In the genomic region with DNA sequence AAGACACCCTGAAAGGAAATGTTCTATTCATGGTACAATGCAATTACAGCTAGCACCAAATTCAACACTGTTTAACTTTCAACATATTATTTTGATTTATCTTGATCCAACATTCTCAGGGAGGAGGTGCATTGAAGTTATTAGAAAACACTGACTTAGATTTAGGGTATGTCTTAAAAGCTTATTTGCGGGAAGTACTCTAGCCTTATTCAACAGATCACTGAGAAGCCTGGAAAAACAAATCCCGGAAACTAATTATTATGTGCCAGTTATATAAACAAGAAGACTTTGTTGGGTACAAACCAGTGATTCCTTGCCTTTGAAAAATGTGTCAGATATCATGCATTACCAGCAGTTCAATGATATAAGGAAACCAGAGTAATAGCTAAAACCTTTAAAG, we compare ENCODE assay signal across 31 cellular contexts.
"Had no signal": no experiment of that assay in that cellular context is flagged by ENCODE, and none has a peak within 500 bp of the region (broad histone marks: within the 10 kb centered on the region; RNA-seq: fewer than 3 reads in every experiment).

No MANE protein-coding gene starts in this region.

- DNase-seq: activated CD4-positive, alpha-beta memory T cell treated with anti-CD3 and anti-CD28 coated beads for 36 hours; activated CD4-positive, alpha-beta T cell treated with anti-CD3 and anti-CD28 coated beads for 4 hours; activated CD4-positive, alpha-beta T cell treated with anti-CD3 and anti-CD28 coated beads, Interleukin-2, amount 50 U/mL, for 1 hour; activated CD4-positive, CD25-positive, alpha-beta regulatory T cell treated with anti-CD3 and anti-CD28 coated beads, Interleukin-2, amount 50 U/mL, for 72 hours; activated effector memory CD4-positive, alpha-beta T cell treated with anti-CD3 and anti-CD28 coated beads, Interleukin-2, amount 50 U/mL, for 16 hours; activated naive CD4-positive, alpha-beta T cell; activated naive CD4-positive, alpha-beta T cell treated with anti-CD3 and anti-CD28 coated beads, Interleukin-2, amount 50 U/mL, for 16 hours; activated naive CD8-positive, alpha-beta T cell treated with anti-CD3 and anti-CD28 coated beads for 36 hours; activated T-cell treated with anti-CD3 and anti-CD28 coated beads, Interleukin-2, amount 50 U/mL, for 1 hour; activated T-cell treated with anti-CD3 and anti-CD28 coated beads, Interleukin-2, amount 50 U/mL, for 72 hours; amniotic stem cell; aorta; brain microvascular endothelial cell; NCI-H1092 treated with DMSO at 0.1 percent for 48 hours; NCI-H146; NCI-H187; NCI-H2029 treated with DMSO at 0.1 percent for 48 hours; NCI-H2107; NCI-H2171; NCI-H510A treated with DMSO at 0.1 percent for 48 hours; NCI-H526 treated with DMSO at 0.1 percent for 48 hours; NK-92 treated with Interleukin-12 subunit alpha and Interleukin-12 subunit beta, amount 100 ng/mL, for 24 hours; PC-3; Peyer's patch; RPMI8226; SHP77 treated with DMSO at 0.1 percent for 48 hours; SK-N-SH had no signal

- ATAC-seq: activated T-cell treated with anti-CD3 and anti-CD28 coated beads, Interleukin-2, amount 50 U/mL, for 72 hours; activated T-helper 17 cell treated with anti-CD3 and anti-CD28 coated beads, Interleukin-2, amount 50 U/mL, for 72 hours; K562; PC-3; WTC11 had no signal

- H3K27ac ChIP-seq: brain microvascular endothelial cell, Peyer's patch, SJSA1 had no signal
